ENCODE assay signal across 1 cellular context in the genomic region with DNA sequence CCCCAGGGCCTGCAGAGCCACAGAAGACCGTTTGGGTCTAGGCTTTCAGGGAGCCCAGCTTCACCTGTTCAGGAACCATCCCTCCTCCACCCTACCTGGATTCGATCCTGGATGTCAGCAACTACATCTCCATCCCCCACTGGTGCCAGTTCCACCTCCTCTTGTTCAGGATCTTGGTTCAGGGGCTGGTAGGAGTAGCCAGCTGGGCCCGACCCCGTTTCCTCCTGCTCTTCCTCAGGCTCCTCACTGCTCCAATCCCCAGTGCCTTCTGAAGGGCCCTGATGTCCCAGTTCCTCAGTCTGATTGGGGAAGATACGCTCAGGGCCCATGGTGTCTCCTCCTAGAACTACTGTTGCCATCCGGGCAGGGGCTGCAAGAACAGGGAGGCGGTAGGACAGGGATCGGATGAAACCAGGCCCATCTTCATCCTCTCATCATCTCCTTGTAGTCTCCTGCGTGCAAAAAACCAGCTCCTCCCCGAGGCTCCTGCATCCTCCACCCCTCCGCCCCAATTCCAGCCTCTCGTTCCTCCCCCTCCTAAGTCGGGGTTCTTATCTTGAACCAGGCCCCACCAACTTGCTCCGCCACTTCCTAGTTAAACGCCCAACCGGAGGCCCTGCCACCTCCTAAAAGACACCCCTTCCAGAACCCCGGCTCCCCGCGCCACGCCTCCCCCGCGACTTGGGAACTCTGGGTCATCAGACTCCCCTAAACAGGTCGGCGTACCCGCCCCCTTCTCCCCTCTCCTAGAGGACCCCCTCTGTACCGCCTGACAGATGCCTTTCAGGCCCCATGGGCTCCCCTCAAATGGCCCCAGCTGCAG.
TF ChIP-seq lines count a peak whose summit lies in the region.

No MANE protein-coding gene starts in this region.

TF ChIP-seq in HepG2, 621 proteins besides CTCF, POLR2A, EP300 and RAD21 (continued from another document and continues in another):
- TF ChIP-seq ZNF788 (CRISPR knock-in tag; IDR thresholded peaks at IDR 0.05; ENCODE audit: borderline replicate concordance) (0 out of 2 replicates have a peak, but pooled peaks have one; percentile 14), ZMAT3 (CRISPR knock-in tag; conservative IDR thresholded peaks at IDR 0.05) (no peak), NFYB (CRISPR knock-in tag; IDR thresholded peaks at IDR 0.05) (no peak), ZNF280B (CRISPR knock-in tag; IDR thresholded peaks at IDR 0.05; ENCODE audit: borderline replicate concordance) (no peak; the same call in 1 of the 2 replicates), DPF2 (CRISPR knock-in tag; IDR thresholded peaks at IDR 0.05; ENCODE audit: borderline replicate concordance, low read depth) (no peak), TEF (CRISPR knock-in tag; IDR thresholded peaks at IDR 0.05) (no peak), HNRNPUL1 (IDR thresholded peaks at IDR 0.05; ENCODE audit: low read depth, low read length) (no peak), ZNF761 (CRISPR knock-in tag; conservative IDR thresholded peaks at IDR 0.05) (no peak), TRAFD1 (CRISPR knock-in tag; IDR thresholded peaks at IDR 0.05; ENCODE audit: borderline replicate concordance) (no peak), ZNF225 (CRISPR knock-in tag; IDR thresholded peaks at IDR 0.05) (0 out of 2 replicates have a peak, but pooled peaks have one; percentile 39), ISX (CRISPR knock-in tag; conservative IDR thresholded peaks at IDR 0.05) (no peak), TGIF2 (CRISPR knock-in tag; IDR thresholded peaks at IDR 0.05) (no peak), NFKB2 (CRISPR knock-in tag; IDR thresholded peaks at IDR 0.05; ENCODE audit: borderline replicate concordance) (0 out of 2 replicates have a peak, but pooled peaks have one; percentile 21), ZNF678 (CRISPR knock-in tag; IDR thresholded peaks at IDR 0.05) (no peak), TIGD3 (CRISPR knock-in tag; IDR thresholded peaks at IDR 0.05; ENCODE audit: borderline replicate concordance) (no peak), KMT2A (CRISPR knock-in tag; IDR thresholded peaks at IDR 0.05) (no peak), SAFB2 (CRISPR knock-in tag; IDR thresholded peaks at IDR 0.05; ENCODE audit: borderline replicate concordance, low read depth) (0 out of 2 replicates have a peak, but pooled peaks have one; percentile 2), SYNCRIP (IDR thresholded peaks at IDR 0.05; ENCODE audit: insufficient read depth, low read depth, low read length) (no peak), ZBTB4 (CRISPR knock-in tag; IDR thresholded peaks at IDR 0.05; ENCODE audit: borderline replicate concordance) (no peak), SAP130 (CRISPR knock-in tag; IDR thresholded peaks at IDR 0.05; ENCODE audit: low read depth) (no peak), ZNF547 (CRISPR knock-in tag; IDR thresholded peaks at IDR 0.05) (peak; percentile 60; the same call in 1 of the 2 replicates), ZNF660 (CRISPR knock-in tag; IDR thresholded peaks at IDR 0.05; ENCODE audit: borderline replicate concordance, low read depth) (no peak), MEIS1 (CRISPR knock-in tag; IDR thresholded peaks at IDR 0.05; ENCODE audit: borderline replicate concordance) (no peak), ZNF552 (CRISPR knock-in tag; IDR thresholded peaks at IDR 0.05; ENCODE audit: borderline replicate concordance) (no peak), NKX3-1 (CRISPR knock-in tag; IDR thresholded peaks at IDR 0.05) (no peak), CENPBD1 (CRISPR knock-in tag; IDR thresholded peaks at IDR 0.05; ENCODE audit: borderline replicate concordance, low read depth) (no peak), TBX2 (CRISPR knock-in tag; IDR thresholded peaks at IDR 0.05; ENCODE audit: borderline replicate concordance) (0 out of 2 replicates have a peak, but pooled peaks have one; percentile 9), GZF1 (CRISPR knock-in tag; IDR thresholded peaks at IDR 0.05) (no peak), ATM (IDR thresholded peaks at IDR 0.05; ENCODE audit: borderline replicate concordance) (no peak), NFE2L1 (CRISPR knock-in tag; IDR thresholded peaks at IDR 0.05; ENCODE audit: borderline replicate concordance) (no peak), NFRKB (IDR thresholded peaks at IDR 0.05) (no peak), MTA3 (CRISPR knock-in tag; IDR thresholded peaks at IDR 0.05) (no peak), IRX3 (CRISPR knock-in tag; IDR thresholded peaks at IDR 0.05; ENCODE audit: borderline replicate concordance, low read depth) (no peak)
- TF ChIP-seq, protein P1, sequence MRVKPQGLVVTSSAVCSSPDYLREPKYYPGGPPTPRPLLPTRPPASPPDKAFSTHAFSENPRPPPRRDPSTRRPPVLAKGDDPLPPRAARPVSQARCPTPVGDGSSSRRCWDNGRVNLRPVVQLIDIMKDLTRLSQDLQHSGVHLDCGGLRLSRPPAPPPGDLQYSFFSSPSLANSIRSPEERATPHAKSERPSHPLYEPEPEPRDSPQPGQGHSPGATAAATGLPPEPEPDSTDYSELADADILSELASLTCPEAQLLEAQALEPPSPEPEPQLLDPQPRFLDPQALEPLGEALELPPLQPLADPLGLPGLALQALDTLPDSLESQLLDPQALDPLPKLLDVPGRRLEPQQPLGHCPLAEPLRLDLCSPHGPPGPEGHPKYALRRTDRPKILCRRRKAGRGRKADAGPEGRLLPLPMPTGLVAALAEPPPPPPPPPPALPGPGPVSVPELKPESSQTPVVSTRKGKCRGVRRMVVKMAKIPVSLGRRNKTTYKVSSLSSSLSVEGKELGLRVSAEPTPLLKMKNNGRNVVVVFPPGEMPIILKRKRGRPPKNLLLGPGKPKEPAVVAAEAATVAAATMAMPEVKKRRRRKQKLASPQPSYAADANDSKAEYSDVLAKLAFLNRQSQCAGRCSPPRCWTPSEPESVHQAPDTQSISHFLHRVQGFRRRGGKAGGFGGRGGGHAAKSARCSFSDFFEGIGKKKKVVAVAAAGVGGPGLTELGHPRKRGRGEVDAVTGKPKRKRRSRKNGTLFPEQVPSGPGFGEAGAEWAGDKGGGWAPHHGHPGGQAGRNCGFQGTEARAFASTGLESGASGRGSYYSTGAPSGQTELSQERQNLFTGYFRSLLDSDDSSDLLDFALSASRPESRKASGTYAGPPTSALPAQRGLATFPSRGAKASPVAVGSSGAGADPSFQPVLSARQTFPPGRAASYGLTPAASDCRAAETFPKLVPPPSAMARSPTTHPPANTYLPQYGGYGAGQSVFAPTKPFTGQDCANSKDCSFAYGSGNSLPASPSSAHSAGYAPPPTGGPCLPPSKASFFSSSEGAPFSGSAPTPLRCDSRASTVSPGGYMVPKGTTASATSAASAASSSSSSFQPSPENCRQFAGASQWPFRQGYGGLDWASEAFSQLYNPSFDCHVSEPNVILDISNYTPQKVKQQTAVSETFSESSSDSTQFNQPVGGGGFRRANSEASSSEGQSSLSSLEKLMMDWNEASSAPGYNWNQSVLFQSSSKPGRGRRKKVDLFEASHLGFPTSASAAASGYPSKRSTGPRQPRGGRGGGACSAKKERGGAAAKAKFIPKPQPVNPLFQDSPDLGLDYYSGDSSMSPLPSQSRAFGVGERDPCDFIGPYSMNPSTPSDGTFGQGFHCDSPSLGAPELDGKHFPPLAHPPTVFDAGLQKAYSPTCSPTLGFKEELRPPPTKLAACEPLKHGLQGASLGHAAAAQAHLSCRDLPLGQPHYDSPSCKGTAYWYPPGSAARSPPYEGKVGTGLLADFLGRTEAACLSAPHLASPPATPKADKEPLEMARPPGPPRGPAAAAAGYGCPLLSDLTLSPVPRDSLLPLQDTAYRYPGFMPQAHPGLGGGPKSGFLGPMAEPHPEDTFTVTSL (CRISPR knock-in tag; IDR thresholded peaks at IDR 0.05; ENCODE audit: borderline replicate concordance) = no peak
- TF ChIP-seq, protein P2, sequence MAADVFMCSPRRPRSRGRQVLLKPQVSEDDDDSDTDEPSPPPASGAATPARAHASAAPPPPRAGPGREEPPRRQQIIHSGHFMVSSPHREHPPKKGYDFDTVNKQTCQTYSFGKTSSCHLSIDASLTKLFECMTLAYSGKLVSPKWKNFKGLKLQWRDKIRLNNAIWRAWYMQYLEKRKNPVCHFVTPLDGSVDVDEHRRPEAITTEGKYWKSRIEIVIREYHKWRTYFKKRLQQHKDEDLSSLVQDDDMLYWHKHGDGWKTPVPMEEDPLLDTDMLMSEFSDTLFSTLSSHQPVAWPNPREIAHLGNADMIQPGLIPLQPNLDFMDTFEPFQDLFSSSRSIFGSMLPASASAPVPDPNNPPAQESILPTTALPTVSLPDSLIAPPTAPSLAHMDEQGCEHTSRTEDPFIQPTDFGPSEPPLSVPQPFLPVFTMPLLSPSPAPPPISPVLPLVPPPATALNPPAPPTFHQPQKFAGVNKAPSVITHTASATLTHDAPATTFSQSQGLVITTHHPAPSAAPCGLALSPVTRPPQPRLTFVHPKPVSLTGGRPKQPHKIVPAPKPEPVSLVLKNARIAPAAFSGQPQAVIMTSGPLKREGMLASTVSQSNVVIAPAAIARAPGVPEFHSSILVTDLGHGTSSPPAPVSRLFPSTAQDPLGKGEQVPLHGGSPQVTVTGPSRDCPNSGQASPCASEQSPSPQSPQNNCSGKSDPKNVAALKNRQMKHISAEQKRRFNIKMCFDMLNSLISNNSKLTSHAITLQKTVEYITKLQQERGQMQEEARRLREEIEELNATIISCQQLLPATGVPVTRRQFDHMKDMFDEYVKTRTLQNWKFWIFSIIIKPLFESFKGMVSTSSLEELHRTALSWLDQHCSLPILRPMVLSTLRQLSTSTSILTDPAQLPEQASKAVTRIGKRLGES (CRISPR knock-in tag; IDR thresholded peaks at IDR 0.05; ENCODE audit: borderline replicate concordance) = no peak
- TF ChIP-seq, protein P3, sequence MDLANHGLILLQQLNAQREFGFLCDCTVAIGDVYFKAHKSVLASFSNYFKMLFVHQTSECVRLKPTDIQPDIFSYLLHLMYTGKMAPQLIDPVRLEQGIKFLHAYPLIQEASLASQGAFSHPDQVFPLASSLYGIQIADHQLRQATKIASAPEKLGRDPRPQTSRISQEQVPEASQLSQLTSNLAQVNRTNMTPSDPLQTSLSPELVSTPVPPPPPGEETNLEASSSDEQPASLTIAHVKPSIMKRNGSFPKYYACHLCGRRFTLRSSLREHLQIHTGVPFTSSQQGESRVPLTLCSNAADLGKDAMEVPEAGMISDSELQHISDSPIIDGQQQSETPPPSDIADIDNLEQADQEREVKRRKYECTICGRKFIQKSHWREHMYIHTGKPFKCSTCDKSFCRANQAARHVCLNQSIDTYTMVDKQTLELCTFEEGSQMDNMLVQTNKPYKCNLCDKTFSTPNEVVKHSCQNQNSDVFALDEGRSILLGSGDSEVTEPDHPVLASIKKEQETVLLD (CRISPR knock-in tag; IDR thresholded peaks at IDR 0.05; ENCODE audit: low read depth) = peak; percentile 6; the same call in 1 of the 2 replicates
